In genomic region chr5:56740000-56740399, GRCh38 we compare ENCODE assay signal across 27 cellular contexts.
DNase-seq lines count a peak whose midpoint lies in the region; ATAC-seq and TF ChIP-seq lines count a peak whose summit lies in the region.
"Had no signal": no experiment of that assay in that cellular context is flagged by ENCODE, and none has a peak within 500 bp of the region (broad histone marks: within the 10 kb centered on the region; RNA-seq: fewer than 3 reads in every experiment).

No MANE protein-coding gene starts in this region.

- TF ChIP-seq CTCF in HEK293 (tag by site-specific recombination; IDR thresholded peaks at IDR 0.05) (no peak), choroid plexus epithelial cell (conservative IDR thresholded peaks at IDR 0.05; ENCODE audit: low read depth, low read length) (no peak), fibroblast of pulmonary artery (IDR thresholded peaks at IDR 0.05; ENCODE audit: low read length, missing control alignments) (no peak)

- CTCF ChIA-PET in HEK293 (lab: Yijun Ruan, JAX): interaction anchor here (0.7 kb wide), 1 partner anchor 314 kb away, joined by 3 read pairs; no protein-coding TSS in a partner anchor

- H3K36me3 ChIP-seq in HEK293 (ENCODE audit: control insufficient read depth in 2 of 2, insufficient read depth in 1 of 2, low read length in 2 of 2): no peaks in the 10 kb centered on the region
- H3K36me3 ChIP-seq: SJSA1 had no signal

- no peak for ATAC-seq in HG03378 (IDR thresholded peaks at IDR 0.05; ENCODE audit: unreplicated experiment)
- ATAC-seq: A549 had no signal

- in situ Hi-C loops in SK-MEL-5 (cut with HindIII; ENCODE audit: low pct_unique_long_range_greater_than_20kb, low sequenced_read_pairs): no loop called here

- POLR2A ChIA-PET in HEK293 (lab: Yijun Ruan, JAX): interaction anchor here (0.8 kb wide), 1 partner anchor 101 kb away, joined by 3 read pairs; no protein-coding TSS in a partner anchor

- DNase-seq in SK-MEL-5 (ENCODE audit: low read depth, low spot score) (peak; percentile 75), choroid plexus epithelial cell (ENCODE audit: low read depth) (peak; percentile 30), fibroblast of pulmonary artery (ENCODE audit: low read depth) (peak; percentile 30), putamen (ENCODE audit: low spot score) (no peak)
- no peak for DNase-seq in effector CD8-positive, alpha-beta T cell (lab: John Stamatoyannopoulos, UW)
- DNase-seq in stimulated activated naive CD4-positive, alpha-beta T cell (lab: John Stamatoyannopoulos, UW): no peak
- DNase-seq: C1 segment of cervical spinal cord; CD4-positive, alpha-beta memory T cell; DND-41; GM23248; H9; HFFc6; Kasumi-1; MV-4-11; NCI-H1105; NCI-H146; NCI-H1930; NCI-H2107; NCI-H524; NCI-H748 treated with DMSO at 0.1 percent for 48 hours; NK-92 treated with Interleukin-12 subunit alpha and Interleukin-12 subunit beta, amount 100 ng/mL, for 24 hours; PC-9; Right ventricle myocardium superior had no signal

- no peaks in the 10 kb centered on the region for H3K9me3 ChIP-seq in HEK293 (ENCODE audit: control insufficient read depth, insufficient read depth, low read depth, low read length)
- H3K9me3 ChIP-seq: A549, SJSA1 had no signal

- H3K27ac ChIP-seq in HEK293 (ENCODE audit: extremely low read depth, low read depth, low read length): no peak overlapping the region
- H3K27ac ChIP-seq: A549, GM23248, PC-9, SJSA1 had no signal

- H3K4me3 ChIP-seq in HEK293 (ENCODE audit: low read depth, low read length) (no peak overlapping the region), choroid plexus epithelial cell (ENCODE audit: low read depth, low read length) (no peak overlapping the region), fibroblast of pulmonary artery (replicated peaks; ENCODE audit: low read depth, low read length) (no peak overlapping the region)
- H3K4me3 ChIP-seq: A549, GM23248, PC-9, SJSA1 had no signal

- no peaks in the 10 kb centered on the region; the same call in 1 of the 2 replicates for H3K4me1 ChIP-seq in HEK293 (ENCODE audit: control insufficient read depth, insufficient read depth, low read length)
- H3K4me1 ChIP-seq: A549 had no signal

TF ChIP-seq in HEK293, 187 proteins besides CTCF, POLR2A, EP300 and RAD21:
- TF ChIP-seq SALL2 (tag by site-specific recombination; IDR thresholded peaks at IDR 0.05; ENCODE audit: borderline replicate concordance): no peak
- peak; percentile 60; the same call in 1 of the 2 replicates for TF ChIP-seq BCL6B (tag by site-specific recombination; IDR thresholded peaks at IDR 0.05)

Comparison
In these comparisons a context has a peak if more than half of its experiments do, and no peak if none do; other contexts are left out.
1. DNase-seq: peak in SK-MEL-5 (single experiment), choroid plexus epithelial cell (single experiment) and fibroblast of pulmonary artery (single experiment); none in effector CD8-positive, alpha-beta T cell (single experiment), putamen (single experiment) and stimulated activated naive CD4-positive, alpha-beta T cell (0 of 6).